ENCODE assay signal across 7 cellular contexts in genomic region chr5:150763023-150763793, GRCh38. TPM values are rescaled to one million over a fixed set of nuclear protein-coding genes. Genes with fewer than 3 reads are reported as not detected.
DNase-seq lines count a peak whose midpoint lies in the region; ATAC-seq and TF ChIP-seq lines count a peak whose summit lies in the region.

No MANE protein-coding gene starts in this region.

- TF ChIP-seq POLR2A in gastroesophageal sphincter (IDR thresholded peaks at IDR 0.05) = no peak

- TF ChIP-seq CTCF in RWPE1 (conservative IDR thresholded peaks at IDR 0.05; ENCODE audit: low read depth) (no peak), gastroesophageal sphincter (IDR thresholded peaks at IDR 0.05) (no peak), GM20000 (IDR thresholded peaks at IDR 0.05; ENCODE audit: extremely low read depth, missing control alignments) (no peak)

- peaks cover 0 to 11% (median 0%) of the 10 kb centered on the region in 3 donors for H3K4me1 ChIP-seq in gastroesophageal sphincter
- H3K4me1 ChIP-seq in stomach smooth muscle (ENCODE audit: control insufficient read depth, insufficient read depth, low read length) = peaks cover 5% of the 10 kb centered on the region

- H3K36me3 ChIP-seq in gastroesophageal sphincter (no peaks in the 10 kb centered on the region), stomach smooth muscle (ENCODE audit: control insufficient read depth in 2 of 2, insufficient read depth in 2 of 2, low read length in 2 of 2) (no peaks in the 10 kb centered on the region)

- peak; percentile 93 to 97 for DNase-seq in Kasumi-1 (lab: John Stamatoyannopoulos, UW)
- DNase-seq in RWPE1 (ENCODE audit: low spot score) = peak; percentile 90
- no peak for DNase-seq in NCI-H526 treated with DMSO at 0.1 percent for 48 hours (lab: John Stamatoyannopoulos, UW)
- DNase-seq in amniotic stem cell (lab: John Stamatoyannopoulos, UW) = no peak
- no peak for DNase-seq in GM20000 (ENCODE audit: low spot score)

- H3K4me3 ChIP-seq in gastroesophageal sphincter = no peak overlapping the region
- no peak overlapping the region for H3K4me3 ChIP-seq in stomach smooth muscle (ENCODE audit: low read length in 2 of 2)

- H3K9me3 ChIP-seq in gastroesophageal sphincter = no peaks in the 10 kb centered on the region
- H3K9me3 ChIP-seq in stomach smooth muscle (ENCODE audit: control insufficient read depth in 2 of 2, low read length in 2 of 2) = no peaks in the 10 kb centered on the region

- H3K27me3 ChIP-seq in gastroesophageal sphincter (no peaks in the 10 kb centered on the region), stomach smooth muscle (ENCODE audit: control insufficient read depth in 1 of 2, insufficient read depth in 2 of 2, low read length in 2 of 2) (no peaks in the 10 kb centered on the region)

- H3K9ac ChIP-seq in stomach smooth muscle (ENCODE audit: low read length in 2 of 2) = no peak overlapping the region

- TF ChIP-seq EP300 in gastroesophageal sphincter (IDR thresholded peaks at IDR 0.05) = no peak

- CTCF ChIA-PET in RWPE1 (lab: Yijun Ruan, JAX) = interaction anchor here (0.6 to 1.6 kb wide), 5 partner anchors 15 to 101 kb away, joined by 3 to 10 read pairs (median 4); partner anchors contain the start of genes RBM22 and SMIM3

- POLR2A ChIA-PET in RWPE1 (lab: Yijun Ruan, JAX; ENCODE audit: low non-redundant PET) = interaction anchor here (0.7 kb wide), 1 partner anchor 26 kb away, joined by 4 read pairs; no protein-coding TSS in a partner anchor

- peak; percentile 32 for ATAC-seq in gastroesophageal sphincter

- peak overlapping the region; percentile 66 for H3K27ac ChIP-seq in RWPE1
- H3K27ac ChIP-seq in gastroesophageal sphincter = peak overlapping the region; percentile 54 to 71 (median 70)
- peak overlapping the region; percentile 18 for H3K27ac ChIP-seq in stomach smooth muscle (ENCODE audit: low read length)

- 40 to 45% methylated on average over 6 to 7 of the region's 7 CpGs for WGBS in gastroesophageal sphincter (ENCODE audit: low coverage in 1 of 2), 2 donors

RNA-seq across cellular contexts. Expression of gene DCTN4, which starts 4.4 kb away (rescaled TPM):
- 10 to 100 TPM; 49.8 to 78.6 (median 55.2) TPM for total RNA-seq in gastroesophageal sphincter

RNA-seq across cellular contexts. Expression of gene SMIM3, which starts 15.3 kb away (rescaled TPM):
- total RNA-seq in gastroesophageal sphincter = 10 to 100 TPM; 35.9 to 58.3 (median 47.9) TPM

Comparison
In these comparisons a context has a peak if more than half of its experiments do, and no peak if none do; other contexts are left out.
1. DNase-seq: peak in Kasumi-1 (2 of 2) and RWPE1 (single experiment); none in NCI-H526 treated with DMSO at 0.1 percent for 48 hours (single experiment), amniotic stem cell (single experiment) and GM20000 (single experiment).
2. H3K27ac ChIP-seq: peak in every context shown above with its lines; median percentile 70 in gastroesophageal sphincter; 66 in RWPE1; 18 in stomach smooth muscle.